Comparison of ENCODE assay signal across 19 cellular contexts in genomic region chr11:9146477-9146876, GRCh38. TPM values are rescaled to one million over a fixed set of nuclear protein-coding genes. Genes with fewer than 3 reads are reported as not detected.
"Had no signal": no experiment of that assay in that cellular context is flagged by ENCODE, and none has a peak within 500 bp of the region (broad histone marks: within the 10 kb centered on the region; RNA-seq: fewer than 3 reads in every experiment).

No MANE protein-coding gene starts in this region.

- H3K27ac ChIP-seq: cardiac muscle cell, sigmoid colon, suprapubic skin, upper lobe of left lung had no signal

- H3K4me1 Mint-ChIP-seq: immature natural killer cell; stimulated activated naive B cell treated with anti-CD40 and anti-IgM and Interleukin-4, amounts not matched to agents 10 μg/mL and 1 μg/mL and 100 μg/mL, for 72 hours; WTC11 had no signal

- H3K4me3 ChIP-seq: cardiac muscle cell, lung, mucosa of descending colon, sigmoid colon, suprapubic skin, upper lobe of left lung had no signal

- H3K9me3 ChIP-seq: mucosa of descending colon, sigmoid colon, SK-N-SH, suprapubic skin, upper lobe of left lung had no signal

- H3K27me3 Mint-ChIP-seq: activated CD4-positive, alpha-beta T cell treated with anti-CD3 and anti-CD28 coated beads, Interleukin-2, amount 10 ng/mL, durations not matched to agents 7 days and 5 days; natural killer cell treated with Interleukin-12 subunit alpha and Interleukin-12 subunit beta and Interleukin-15 and Interleukin-18, amount 100 ng/mL, for 72 hours; stimulated activated naive B cell treated with anti-CD40 and anti-IgM and Interleukin-4, amounts not matched to agents 10 μg/mL and 1 μg/mL and 100 μg/mL, for 72 hours had no signal

- H3K27me3 ChIP-seq: cardiac muscle cell, sigmoid colon, suprapubic skin, upper lobe of left lung had no signal

- ATAC-seq: esophagus mucosa; left cardiac atrium; mucosa of descending colon; natural killer cell treated with Interleukin-12 subunit alpha and Interleukin-12 subunit beta and Interleukin-15 and Interleukin-18, amount 100 ng/mL, for 72 hours; stimulated activated naive B cell treated with anti-CD40 and anti-IgM and Interleukin-4, amounts not matched to agents 10 μg/mL and 1 μg/mL and 100 μg/mL, for 72 hours; WTC11 had no signal

- H3K27ac Mint-ChIP-seq: activated CD4-positive, alpha-beta T cell treated with anti-CD3 and anti-CD28 coated beads, Interleukin-2, amount 10 ng/mL, durations not matched to agents 7 days and 5 days; immature natural killer cell; natural killer cell treated with Interleukin-12 subunit alpha and Interleukin-12 subunit beta and Interleukin-15 and Interleukin-18, amount 100 ng/mL, for 72 hours; stimulated activated naive B cell treated with anti-CD40 and anti-IgM and Interleukin-4, amounts not matched to agents 10 μg/mL and 1 μg/mL and 100 μg/mL, for 72 hours; WTC11 had no signal

- H3K9me3 Mint-ChIP-seq: activated CD4-positive, alpha-beta T cell treated with anti-CD3 and anti-CD28 coated beads, Interleukin-2, amount 10 ng/mL, durations not matched to agents 7 days and 5 days; immature natural killer cell; natural killer cell treated with Interleukin-12 subunit alpha and Interleukin-12 subunit beta and Interleukin-15 and Interleukin-18, amount 100 ng/mL, for 72 hours; stimulated activated naive B cell treated with anti-CD40 and anti-IgM and Interleukin-4, amounts not matched to agents 10 μg/mL and 1 μg/mL and 100 μg/mL, for 72 hours; WTC11 had no signal

- DNase-seq: activated CD4-positive, alpha-beta T cell treated with anti-CD3 and anti-CD28 coated beads, Interleukin-2, amount 10 ng/mL, durations not matched to agents 7 days and 5 days; activated CD8-positive, alpha-beta memory T cell treated with anti-CD3 and anti-CD28 coated beads for 24 hours; activated naive CD4-positive, alpha-beta T cell treated with anti-CD3 and anti-CD28 coated beads, Interleukin-2, amount 50 U/mL, for 16 hours; glutamatergic neuron; immature natural killer cell; left cardiac atrium; mucosa of descending colon; sigmoid colon; SK-N-SH; stimulated activated CD4-positive, alpha-beta T cell treated with anti-CD3 and anti-CD28 coated beads, Interleukin-2, amount 100 ng/mL, for 24 hours; stimulated activated naive B cell treated with anti-CD40 and anti-IgM and Interleukin-4, amounts not matched to agents 10 μg/mL and 1 μg/mL and 100 μg/mL, for 72 hours; upper lobe of left lung had no signal

- H3K4me3 Mint-ChIP-seq: activated CD4-positive, alpha-beta T cell treated with anti-CD3 and anti-CD28 coated beads, Interleukin-2, amount 10 ng/mL, durations not matched to agents 7 days and 5 days; immature natural killer cell; natural killer cell treated with Interleukin-12 subunit alpha and Interleukin-12 subunit beta and Interleukin-15 and Interleukin-18, amount 100 ng/mL, for 72 hours; stimulated activated naive B cell treated with anti-CD40 and anti-IgM and Interleukin-4, amounts not matched to agents 10 μg/mL and 1 μg/mL and 100 μg/mL, for 72 hours; WTC11 had no signal

- H3K4me1 ChIP-seq: sigmoid colon, upper lobe of left lung had no signal

RNA-seq across cellular contexts. Expression of gene SCUBE2, which starts 55.1 kb away (rescaled TPM):
- total RNA-seq: T-helper 1 cell treated with Interleukin-12 subunit alpha and Interleukin-12 subunit beta and Interleukin-4 antibody, amounts not matched to agents 30 ng/mL and 1 ng/mL, for 36 hours had no signal
- polyA plus RNA-seq: cardiac muscle cell, immature natural killer cell had no signal
